ENCODE assay signal across 23 cellular contexts in the genomic region with DNA sequence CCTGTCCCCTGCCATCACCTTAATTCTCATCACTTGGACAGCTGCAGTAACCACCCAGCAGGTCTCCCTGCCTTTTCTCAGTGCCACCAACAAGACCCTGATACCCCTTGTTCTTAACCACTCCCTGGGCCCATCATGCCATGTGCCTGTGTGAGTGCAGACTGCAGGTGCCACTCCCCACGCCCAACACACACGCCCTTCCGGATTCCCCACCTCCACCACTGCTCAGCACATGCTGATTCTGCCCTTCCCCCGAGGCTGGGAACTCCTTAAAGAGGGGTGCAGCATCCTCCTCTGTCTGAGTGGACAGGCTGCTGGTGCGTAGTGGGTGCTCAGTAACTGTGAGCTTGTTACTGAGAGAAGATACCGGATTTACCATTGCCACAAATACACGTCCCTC. TPM values are rescaled to one million over a fixed set of nuclear protein-coding genes. Genes with fewer than 3 reads are reported as not detected.
DNase-seq lines count a peak whose midpoint lies in the region; ATAC-seq and TF ChIP-seq lines count a peak whose summit lies in the region.
"Had no signal": no experiment of that assay in that cellular context is flagged by ENCODE, and none has a peak within 500 bp of the region (broad histone marks: within the 10 kb centered on the region; RNA-seq: fewer than 3 reads in every experiment).

No MANE protein-coding gene starts in this region.

- no peaks in the 10 kb centered on the region for H4K20me1 ChIP-seq in PC-3 (ENCODE audit: low read length)

- ATAC-seq in PC-3, result no peak
- peak; percentile 18 for ATAC-seq in effector memory CD8-positive, alpha-beta T cell (replicated peaks)
- ATAC-seq in HG02973 (IDR thresholded peaks at IDR 0.05; ENCODE audit: unreplicated experiment), result no peak
- ATAC-seq in HG02981 (IDR thresholded peaks at IDR 0.05; ENCODE audit: unreplicated experiment), result no peak
- ATAC-seq: sciatic nerve had no signal

- POLR2A ChIA-PET in PC-3 (lab: Charles Lee; ENCODE audit: unreplicated experiment), result no interaction called here

- no peak overlapping the region for H2AFZ ChIP-seq in PC-3 (ENCODE audit: low read length)
- H2AFZ ChIP-seq: neural progenitor cell had no signal

- H3K9me3 ChIP-seq in PC-3 (ENCODE audit: low read length), result no peaks in the 10 kb centered on the region
- H3K9me3 ChIP-seq: adrenal gland, colonic mucosa, HAP-1 had no signal

- intact Hi-C loops in activated naive CD4-positive, alpha-beta T cell treated with anti-CD3 and anti-CD28 coated beads for 36 hours (cut with micrococcal nuclease), result loop anchor here (2.0 kb wide), 1 partner anchor 51 kb away; no protein-coding TSS in a partner anchor
- intact Hi-C loops in PC-3 (cut with micrococcal nuclease), result loop anchor here (10.0 kb wide), 1 partner anchor 149 kb away; no protein-coding TSS in a partner anchor

- H3K9ac ChIP-seq in PC-3 (ENCODE audit: low read length), result no peak overlapping the region
- H3K9ac ChIP-seq: neural progenitor cell had no signal

- H3K27me3 ChIP-seq in PC-3 (ENCODE audit: low read length), result no peaks in the 10 kb centered on the region
- H3K27me3 ChIP-seq: adrenal gland, brain microvascular endothelial cell, colonic mucosa, neural progenitor cell had no signal

- H3K27me3 Mint-ChIP-seq in activated naive CD4-positive, alpha-beta T cell treated with anti-CD3 and anti-CD28 coated beads, Interleukin-2, amount 10 ng/mL, durations not matched to agents 7 days and 5 days, result no peaks in the 10 kb centered on the region
- no peaks in the 10 kb centered on the region for H3K27me3 Mint-ChIP-seq in activated naive CD4-positive, alpha-beta T cell treated with anti-CD3 and anti-CD28 coated beads for 36 hours (ENCODE audit: low read depth)
- no peaks in the 10 kb centered on the region for H3K27me3 Mint-ChIP-seq in effector memory CD8-positive, alpha-beta T cell
- H3K27me3 Mint-ChIP-seq in osteocyte (ENCODE audit: unreplicated experiment), result no peaks in the 10 kb centered on the region
- H3K27me3 Mint-ChIP-seq: progenitor cell of endocrine pancreas; stimulated activated naive CD8-positive, alpha-beta T cell treated with anti-CD3 and anti-CD28 coated beads, Interleukin-15, Interleukin-2, amounts not matched to agents 100 ng/mL and 50 ng/mL, for 24 hours had no signal

- no peak overlapping the region for H3K4me3 ChIP-seq in PC-3 (ENCODE audit: low read length)
- H3K4me3 ChIP-seq: adrenal gland, colonic mucosa, HAP-1, neural progenitor cell had no signal

- H3K36me3 ChIP-seq in PC-3 (ENCODE audit: low read depth, low read length), result peaks cover 78% of the 10 kb centered on the region
- H3K36me3 ChIP-seq: neural progenitor cell had no signal

- no peak overlapping the region for H3K4me3 Mint-ChIP-seq in activated naive CD4-positive, alpha-beta T cell treated with anti-CD3 and anti-CD28 coated beads, Interleukin-2, amount 10 ng/mL, durations not matched to agents 7 days and 5 days
- H3K4me3 Mint-ChIP-seq in activated naive CD4-positive, alpha-beta T cell treated with anti-CD3 and anti-CD28 coated beads for 36 hours, result no peak overlapping the region
- H3K4me3 Mint-ChIP-seq in effector memory CD8-positive, alpha-beta T cell, result peak overlapping the region in 1 of 2 donors; percentile 77
- H3K4me3 Mint-ChIP-seq in osteocyte (ENCODE audit: unreplicated experiment), result no peak overlapping the region
- H3K4me3 Mint-ChIP-seq: neural progenitor cell; stimulated activated naive CD8-positive, alpha-beta T cell treated with anti-CD3 and anti-CD28 coated beads, Interleukin-15, Interleukin-2, amounts not matched to agents 100 ng/mL and 50 ng/mL, for 24 hours had no signal

- CTCF ChIA-PET in activated naive CD4-positive, alpha-beta T cell treated with anti-CD3 and anti-CD28 coated beads, Interleukin-2, amount 10 ng/mL, durations not matched to agents 7 days and 5 days (lab: Charles Lee), result interaction anchor here (3.3 kb wide), 1 partner anchor 11 kb away, joined by 14 read pairs; no protein-coding TSS in a partner anchor
- CTCF ChIA-PET in activated naive CD4-positive, alpha-beta T cell treated with anti-CD3 and anti-CD28 coated beads for 36 hours (lab: Charles Lee), result interaction anchor here (1.1 kb wide), 1 partner anchor 159 kb away, joined by 3 read pairs; no protein-coding TSS in a partner anchor
- CTCF ChIA-PET in PC-3 (lab: Charles Lee), result no interaction called here

- H3K9me3 Mint-ChIP-seq in activated naive CD4-positive, alpha-beta T cell treated with anti-CD3 and anti-CD28 coated beads, Interleukin-2, amount 10 ng/mL, durations not matched to agents 7 days and 5 days, result no peaks in the 10 kb centered on the region
- no peaks in the 10 kb centered on the region for H3K9me3 Mint-ChIP-seq in activated naive CD4-positive, alpha-beta T cell treated with anti-CD3 and anti-CD28 coated beads for 36 hours
- H3K9me3 Mint-ChIP-seq in effector memory CD8-positive, alpha-beta T cell, result no peaks in the 10 kb centered on the region
- no peaks in the 10 kb centered on the region for H3K9me3 Mint-ChIP-seq in osteocyte (ENCODE audit: unreplicated experiment)
- H3K9me3 Mint-ChIP-seq: neural progenitor cell; stimulated activated naive CD8-positive, alpha-beta T cell treated with anti-CD3 and anti-CD28 coated beads, Interleukin-15, Interleukin-2, amounts not matched to agents 100 ng/mL and 50 ng/mL, for 24 hours had no signal

- peak overlapping the region; percentile 78 for H3K27ac Mint-ChIP-seq in activated naive CD4-positive, alpha-beta T cell treated with anti-CD3 and anti-CD28 coated beads, Interleukin-2, amount 10 ng/mL, durations not matched to agents 7 days and 5 days
- no peak overlapping the region for H3K27ac Mint-ChIP-seq in activated naive CD4-positive, alpha-beta T cell treated with anti-CD3 and anti-CD28 coated beads for 36 hours
- H3K27ac Mint-ChIP-seq in effector memory CD8-positive, alpha-beta T cell, result peak overlapping the region in 1 of 2 donors; percentile 88
- H3K27ac Mint-ChIP-seq in osteocyte (ENCODE audit: unreplicated experiment), result peak overlapping the region; percentile 34
- H3K27ac Mint-ChIP-seq: progenitor cell of endocrine pancreas; stimulated activated naive CD8-positive, alpha-beta T cell treated with anti-CD3 and anti-CD28 coated beads, Interleukin-15, Interleukin-2, amounts not matched to agents 100 ng/mL and 50 ng/mL, for 24 hours had no signal

- H3K79me2 ChIP-seq in PC-3 (ENCODE audit: low read length), result peaks cover 47% of the 10 kb centered on the region

- TF ChIP-seq CTCF in PC-3 (conservative IDR thresholded peaks at IDR 0.05; ENCODE audit: low read depth, low read length) (no peak), osteocyte (IDR thresholded peaks at IDR 0.05) (no peak)

- H3F3A ChIP-seq in PC-3 (ENCODE audit: low read length, unreplicated experiment), result peaks cover 34% of the 10 kb centered on the region

- H3K4me2 ChIP-seq in PC-3 (ENCODE audit: low read length), result no peak overlapping the region
- H3K4me2 ChIP-seq: neural progenitor cell had no signal

- H3K4me1 ChIP-seq in PC-3 (ENCODE audit: insufficient read depth, low read length), result peaks cover 78% of the 10 kb centered on the region
- H3K4me1 ChIP-seq: colonic mucosa, HAP-1, neural progenitor cell had no signal

- H3K4me1 Mint-ChIP-seq in activated naive CD4-positive, alpha-beta T cell treated with anti-CD3 and anti-CD28 coated beads, Interleukin-2, amount 10 ng/mL, durations not matched to agents 7 days and 5 days, result peaks cover 59% of the 10 kb centered on the region
- H3K4me1 Mint-ChIP-seq in activated naive CD4-positive, alpha-beta T cell treated with anti-CD3 and anti-CD28 coated beads for 36 hours (ENCODE audit: low read depth), result peaks cover 49% of the 10 kb centered on the region
- peaks cover 3 to 34% of the 10 kb centered on the region in 2 donors for H3K4me1 Mint-ChIP-seq in effector memory CD8-positive, alpha-beta T cell (ENCODE audit: low read depth in 2 of 2)
- peaks cover 27% of the 10 kb centered on the region for H3K4me1 Mint-ChIP-seq in osteocyte (ENCODE audit: unreplicated experiment)
- H3K4me1 Mint-ChIP-seq: neural progenitor cell had no signal

- H3K9me2 ChIP-seq in PC-3 (replicated peaks; ENCODE audit: low read length), result no peaks in the 10 kb centered on the region

- H3K27ac ChIP-seq in PC-3 (ENCODE audit: low read length), result peak overlapping the region; percentile 97
- H3K27ac ChIP-seq: adrenal gland, brain microvascular endothelial cell, colonic mucosa, neural progenitor cell had no signal

- BruUV-seq in PC-3 (replicated peaks; lab: Mats Ljungman, UMichigan), result no TSS peak

- H3K36me3 Mint-ChIP-seq in activated naive CD4-positive, alpha-beta T cell treated with anti-CD3 and anti-CD28 coated beads, Interleukin-2, amount 10 ng/mL, durations not matched to agents 7 days and 5 days, result peaks cover 51% of the 10 kb centered on the region
- peaks cover 22% of the 10 kb centered on the region for H3K36me3 Mint-ChIP-seq in activated naive CD4-positive, alpha-beta T cell treated with anti-CD3 and anti-CD28 coated beads for 36 hours (ENCODE audit: low read depth)
- H3K36me3 Mint-ChIP-seq in effector memory CD8-positive, alpha-beta T cell (ENCODE audit: insufficient read depth), result peaks cover 51% of the 10 kb centered on the region
- peaks cover 40% of the 10 kb centered on the region for H3K36me3 Mint-ChIP-seq in osteocyte (ENCODE audit: unreplicated experiment)

- peak; percentile 31 for DNase-seq in activated naive CD4-positive, alpha-beta T cell treated with anti-CD3 and anti-CD28 coated beads, Interleukin-2, amount 10 ng/mL, durations not matched to agents 7 days and 5 days
- no peak for DNase-seq in activated naive CD4-positive, alpha-beta T cell treated with anti-CD3 and anti-CD28 coated beads for 36 hours
- DNase-seq in PC-3 (no peak), osteocyte (ENCODE audit: extremely low spot score, unreplicated experiment) (no peak), NCI-H510A treated with DMSO at 0.1 percent for 48 hours (lab: John Stamatoyannopoulos, UW) (no peak)
- no peak for DNase-seq in effector memory CD8-positive, alpha-beta T cell
- DNase-seq: activated effector memory CD4-positive, alpha-beta T cell treated with Interleukin-2 at 50 U/mL for 16 hours; adrenal gland; brain microvascular endothelial cell; colonic mucosa; EL; islet precursor cell; NCI-H1105 treated with DMSO at 0.1 percent for 48 hours; NCI-H2029; NCI-H2227 treated with DMSO at 0.1 percent for 48 hours; stimulated activated CD4-positive, alpha-beta T cell treated with anti-CD3 and anti-CD28 coated beads, Interleukin-4, amount 100 ng/mL, for 4 hours had no signal

RNA-seq across cellular contexts. Expression of a gene that starts 52.4 kb away (rescaled TPM):
- total RNA-seq in activated naive CD4-positive, alpha-beta T cell treated with anti-CD3 and anti-CD28 coated beads for 36 hours, result 1 to 10 TPM; 5.3 to 5.4 TPM
- 11.6 and 18.0 TPM in 2 replicates for total RNA-seq in PC-3 (2014; rRNA removed)
- total RNA-seq in osteocyte, result 0.81 and 1.3 TPM in 2 replicates
